In the genomic region with DNA sequence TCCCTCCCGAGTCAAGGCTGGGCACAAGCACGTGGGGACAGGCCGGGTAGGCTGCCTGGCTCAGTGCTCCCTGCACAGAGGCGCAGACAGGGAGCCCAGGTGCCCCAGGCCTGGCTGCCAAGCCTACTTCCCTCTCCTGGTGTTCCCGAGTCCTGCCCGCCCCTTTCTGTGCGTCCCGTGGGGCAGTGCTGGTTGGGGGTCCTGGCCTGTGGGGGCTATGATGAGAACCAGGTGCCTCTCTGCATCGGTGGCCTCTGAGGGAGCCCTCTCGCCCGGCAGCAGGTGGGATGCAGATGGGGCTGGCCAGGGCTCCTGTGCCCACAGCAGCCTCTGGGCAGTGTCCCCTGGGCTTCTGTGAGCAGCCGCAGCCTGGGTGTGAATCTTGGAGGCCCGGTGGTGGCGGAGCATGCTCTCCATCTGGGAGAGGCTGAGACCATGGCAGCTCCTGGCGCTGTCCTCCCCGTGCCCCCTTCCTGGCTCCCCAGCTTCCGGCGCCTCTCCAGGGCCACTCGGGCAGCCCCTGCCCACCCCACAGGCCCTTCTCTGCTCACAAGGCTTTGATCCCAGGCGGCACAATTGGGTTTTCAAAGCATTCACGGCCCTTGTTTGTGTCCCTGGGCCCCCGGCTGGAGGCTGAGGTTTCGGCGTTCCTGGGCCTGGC, we compare ENCODE assay signal across 1 cellular context.
TF ChIP-seq lines count a peak whose summit lies in the region.

No MANE protein-coding gene starts in this region.

TF ChIP-seq in HepG2, 621 proteins besides CTCF, POLR2A, EP300 and RAD21 (continued from another document and continues in another):
- TF ChIP-seq, protein P1, sequence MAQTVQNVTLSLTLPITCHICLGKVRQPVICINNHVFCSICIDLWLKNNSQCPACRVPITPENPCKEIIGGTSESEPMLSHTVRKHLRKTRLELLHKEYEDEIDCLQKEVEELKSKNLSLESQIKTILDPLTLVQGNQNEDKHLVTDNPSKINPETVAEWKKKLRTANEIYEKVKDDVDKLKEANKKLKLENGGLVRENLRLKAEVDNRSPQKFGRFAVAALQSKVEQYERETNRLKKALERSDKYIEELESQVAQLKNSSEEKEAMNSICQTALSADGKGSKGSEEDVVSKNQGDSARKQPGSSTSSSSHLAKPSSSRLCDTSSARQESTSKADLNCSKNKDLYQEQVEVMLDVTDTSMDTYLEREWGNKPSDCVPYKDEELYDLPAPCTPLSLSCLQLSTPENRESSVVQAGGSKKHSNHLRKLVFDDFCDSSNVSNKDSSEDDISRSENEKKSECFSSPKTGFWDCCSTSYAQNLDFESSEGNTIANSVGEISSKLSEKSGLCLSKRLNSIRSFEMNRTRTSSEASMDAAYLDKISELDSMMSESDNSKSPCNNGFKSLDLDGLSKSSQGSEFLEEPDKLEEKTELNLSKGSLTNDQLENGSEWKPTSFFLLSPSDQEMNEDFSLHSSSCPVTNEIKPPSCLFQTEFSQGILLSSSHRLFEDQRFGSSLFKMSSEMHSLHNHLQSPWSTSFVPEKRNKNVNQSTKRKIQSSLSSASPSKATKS (CRISPR knock-in tag; IDR thresholded peaks at IDR 0.05) = no peak
- no peak for TF ChIP-seq ZNF883 (CRISPR knock-in tag; IDR thresholded peaks at IDR 0.05; ENCODE audit: not compliant biosample characterization)
- TF ChIP-seq YEATS2 (CRISPR knock-in tag; IDR thresholded peaks at IDR 0.05; ENCODE audit: borderline replicate concordance) = no peak
- TF ChIP-seq, protein P2, sequence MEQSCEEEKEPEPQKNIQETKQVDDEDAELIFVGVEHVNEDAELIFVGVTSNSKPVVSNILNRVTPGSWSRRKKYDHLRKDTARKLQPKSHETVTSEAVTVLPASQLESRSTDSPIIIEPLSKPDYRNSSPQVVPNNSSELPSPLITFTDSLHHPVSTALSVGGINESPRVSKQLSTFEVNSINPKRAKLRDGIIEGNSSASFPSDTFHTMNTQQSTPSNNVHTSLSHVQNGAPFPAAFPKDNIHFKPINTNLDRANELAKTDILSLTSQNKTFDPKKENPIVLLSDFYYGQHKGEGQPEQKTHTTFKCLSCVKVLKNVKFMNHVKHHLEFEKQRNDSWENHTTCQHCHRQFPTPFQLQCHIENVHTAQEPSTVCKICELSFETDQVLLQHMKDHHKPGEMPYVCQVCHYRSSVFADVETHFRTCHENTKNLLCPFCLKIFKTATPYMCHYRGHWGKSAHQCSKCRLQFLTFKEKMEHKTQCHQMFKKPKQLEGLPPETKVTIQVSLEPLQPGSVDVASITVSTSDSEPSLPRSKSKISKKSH (CRISPR knock-in tag; IDR thresholded peaks at IDR 0.05; ENCODE audit: borderline replicate concordance) = 0 out of 2 replicates have a peak, but pooled peaks have one; percentile 40
- no peak for TF ChIP-seq GTF3A (CRISPR knock-in tag; conservative IDR thresholded peaks at IDR 0.05)
- TF ChIP-seq ZNF232 (CRISPR knock-in tag; IDR thresholded peaks at IDR 0.05; ENCODE audit: borderline replicate concordance) = no peak
- TF ChIP-seq CREB1 (IDR thresholded peaks at IDR 0.05) = no peak
- TF ChIP-seq CREB1 (CRISPR knock-in tag; IDR thresholded peaks at IDR 0.05) = no peak
- TF ChIP-seq ARNTL (CRISPR knock-in tag; IDR thresholded peaks at IDR 0.05) = no peak; the same call in 1 of the 2 replicates
- no peak for TF ChIP-seq ETV6 (CRISPR knock-in tag; conservative IDR thresholded peaks at IDR 0.05)
- peak; percentile 56 for TF ChIP-seq U2AF1 (optimal IDR thresholded peaks at IDR 0.05; ENCODE audit: low read depth, low read length)
- TF ChIP-seq, protein P3, sequence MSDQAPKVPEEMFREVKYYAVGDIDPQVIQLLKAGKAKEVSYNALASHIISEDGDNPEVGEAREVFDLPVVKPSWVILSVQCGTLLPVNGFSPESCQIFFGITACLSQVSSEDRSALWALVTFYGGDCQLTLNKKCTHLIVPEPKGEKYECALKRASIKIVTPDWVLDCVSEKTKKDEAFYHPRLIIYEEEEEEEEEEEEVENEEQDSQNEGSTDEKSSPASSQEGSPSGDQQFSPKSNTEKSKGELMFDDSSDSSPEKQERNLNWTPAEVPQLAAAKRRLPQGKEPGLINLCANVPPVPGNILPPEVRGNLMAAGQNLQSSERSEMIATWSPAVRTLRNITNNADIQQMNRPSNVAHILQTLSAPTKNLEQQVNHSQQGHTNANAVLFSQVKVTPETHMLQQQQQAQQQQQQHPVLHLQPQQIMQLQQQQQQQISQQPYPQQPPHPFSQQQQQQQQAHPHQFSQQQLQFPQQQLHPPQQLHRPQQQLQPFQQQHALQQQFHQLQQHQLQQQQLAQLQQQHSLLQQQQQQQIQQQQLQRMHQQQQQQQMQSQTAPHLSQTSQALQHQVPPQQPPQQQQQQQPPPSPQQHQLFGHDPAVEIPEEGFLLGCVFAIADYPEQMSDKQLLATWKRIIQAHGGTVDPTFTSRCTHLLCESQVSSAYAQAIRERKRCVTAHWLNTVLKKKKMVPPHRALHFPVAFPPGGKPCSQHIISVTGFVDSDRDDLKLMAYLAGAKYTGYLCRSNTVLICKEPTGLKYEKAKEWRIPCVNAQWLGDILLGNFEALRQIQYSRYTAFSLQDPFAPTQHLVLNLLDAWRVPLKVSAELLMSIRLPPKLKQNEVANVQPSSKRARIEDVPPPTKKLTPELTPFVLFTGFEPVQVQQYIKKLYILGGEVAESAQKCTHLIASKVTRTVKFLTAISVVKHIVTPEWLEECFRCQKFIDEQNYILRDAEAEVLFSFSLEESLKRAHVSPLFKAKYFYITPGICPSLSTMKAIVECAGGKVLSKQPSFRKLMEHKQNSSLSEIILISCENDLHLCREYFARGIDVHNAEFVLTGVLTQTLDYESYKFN (CRISPR knock-in tag; conservative IDR thresholded peaks at IDR 0.05) = peak; percentile 70
- no peak for TF ChIP-seq ZNF20 (CRISPR knock-in tag; IDR thresholded peaks at IDR 0.05)
- TF ChIP-seq, protein P4, sequence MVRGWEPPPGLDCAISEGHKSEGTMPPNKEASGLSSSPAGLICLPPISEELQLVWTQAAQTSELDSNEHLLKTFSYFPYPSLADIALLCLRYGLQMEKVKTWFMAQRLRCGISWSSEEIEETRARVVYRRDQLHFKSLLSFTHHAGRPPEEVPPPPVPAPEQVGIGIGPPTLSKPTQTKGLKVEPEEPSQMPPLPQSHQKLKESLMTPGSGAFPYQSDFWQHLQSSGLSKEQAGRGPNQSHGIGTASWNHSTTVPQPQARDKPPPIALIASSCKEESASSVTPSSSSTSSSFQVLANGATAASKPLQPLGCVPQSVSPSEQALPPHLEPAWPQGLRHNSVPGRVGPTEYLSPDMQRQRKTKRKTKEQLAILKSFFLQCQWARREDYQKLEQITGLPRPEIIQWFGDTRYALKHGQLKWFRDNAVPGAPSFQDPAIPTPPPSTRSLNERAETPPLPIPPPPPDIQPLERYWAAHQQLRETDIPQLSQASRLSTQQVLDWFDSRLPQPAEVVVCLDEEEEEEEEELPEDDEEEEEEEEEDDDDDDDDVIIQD (CRISPR knock-in tag; IDR thresholded peaks at IDR 0.05; ENCODE audit: low read depth) = no peak
- TF ChIP-seq ZNF709 (CRISPR knock-in tag; IDR thresholded peaks at IDR 0.05) = no peak
- peak; percentile 97 for TF ChIP-seq ZNF746 (CRISPR knock-in tag; IDR thresholded peaks at IDR 0.05)
- TF ChIP-seq GATA4 (IDR thresholded peaks at IDR 0.05; ENCODE audit: borderline replicate concordance, low read depth) = peak; percentile 70; the same call in 1 of the 2 replicates
- TF ChIP-seq NFYB (CRISPR knock-in tag; IDR thresholded peaks at IDR 0.05) = no peak
- TF ChIP-seq, protein P5, sequence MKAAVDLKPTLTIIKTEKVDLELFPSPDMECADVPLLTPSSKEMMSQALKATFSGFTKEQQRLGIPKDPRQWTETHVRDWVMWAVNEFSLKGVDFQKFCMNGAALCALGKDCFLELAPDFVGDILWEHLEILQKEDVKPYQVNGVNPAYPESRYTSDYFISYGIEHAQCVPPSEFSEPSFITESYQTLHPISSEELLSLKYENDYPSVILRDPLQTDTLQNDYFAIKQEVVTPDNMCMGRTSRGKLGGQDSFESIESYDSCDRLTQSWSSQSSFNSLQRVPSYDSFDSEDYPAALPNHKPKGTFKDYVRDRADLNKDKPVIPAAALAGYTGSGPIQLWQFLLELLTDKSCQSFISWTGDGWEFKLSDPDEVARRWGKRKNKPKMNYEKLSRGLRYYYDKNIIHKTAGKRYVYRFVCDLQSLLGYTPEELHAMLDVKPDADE (CRISPR knock-in tag; IDR thresholded peaks at IDR 0.05) = no peak
- TF ChIP-seq ZNF570 (CRISPR knock-in tag; IDR thresholded peaks at IDR 0.05; ENCODE audit: borderline replicate concordance) = no peak
- no peak for TF ChIP-seq ZNF543 (CRISPR knock-in tag; IDR thresholded peaks at IDR 0.05)
- no peak for TF ChIP-seq RARG (CRISPR knock-in tag; IDR thresholded peaks at IDR 0.05; ENCODE audit: low read depth)
- no peak for TF ChIP-seq NCOA5 (CRISPR knock-in tag; IDR thresholded peaks at IDR 0.05)
- TF ChIP-seq SMARCE1 (IDR thresholded peaks at IDR 0.05; ENCODE audit: borderline replicate concordance) = no peak
- no peak for TF ChIP-seq ZSCAN22 (CRISPR knock-in tag; IDR thresholded peaks at IDR 0.05)
- TF ChIP-seq, protein P6, sequence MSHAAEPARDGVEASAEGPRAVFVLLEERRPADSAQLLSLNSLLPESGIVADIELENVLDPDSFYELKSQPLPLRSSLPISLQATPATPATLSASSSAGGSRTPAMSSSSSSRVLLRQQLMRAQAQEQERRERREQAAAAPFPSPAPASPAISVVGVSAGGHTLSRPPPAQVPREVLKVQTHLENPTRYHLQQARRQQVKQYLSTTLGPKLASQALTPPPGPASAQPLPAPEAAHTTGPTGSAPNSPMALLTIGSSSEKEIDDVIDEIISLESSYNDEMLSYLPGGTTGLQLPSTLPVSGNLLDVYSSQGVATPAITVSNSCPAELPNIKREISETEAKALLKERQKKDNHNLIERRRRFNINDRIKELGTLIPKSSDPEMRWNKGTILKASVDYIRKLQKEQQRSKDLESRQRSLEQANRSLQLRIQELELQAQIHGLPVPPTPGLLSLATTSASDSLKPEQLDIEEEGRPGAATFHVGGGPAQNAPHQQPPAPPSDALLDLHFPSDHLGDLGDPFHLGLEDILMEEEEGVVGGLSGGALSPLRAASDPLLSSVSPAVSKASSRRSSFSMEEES (CRISPR knock-in tag; IDR thresholded peaks at IDR 0.05) = peak; percentile 74
- no peak for TF ChIP-seq PHB2 (IDR thresholded peaks at IDR 0.05; ENCODE audit: partially characterized antibody)
- TF ChIP-seq, protein P7, sequence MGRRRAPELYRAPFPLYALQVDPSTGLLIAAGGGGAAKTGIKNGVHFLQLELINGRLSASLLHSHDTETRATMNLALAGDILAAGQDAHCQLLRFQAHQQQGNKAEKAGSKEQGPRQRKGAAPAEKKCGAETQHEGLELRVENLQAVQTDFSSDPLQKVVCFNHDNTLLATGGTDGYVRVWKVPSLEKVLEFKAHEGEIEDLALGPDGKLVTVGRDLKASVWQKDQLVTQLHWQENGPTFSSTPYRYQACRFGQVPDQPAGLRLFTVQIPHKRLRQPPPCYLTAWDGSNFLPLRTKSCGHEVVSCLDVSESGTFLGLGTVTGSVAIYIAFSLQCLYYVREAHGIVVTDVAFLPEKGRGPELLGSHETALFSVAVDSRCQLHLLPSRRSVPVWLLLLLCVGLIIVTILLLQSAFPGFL (CRISPR knock-in tag; IDR thresholded peaks at IDR 0.05) = no peak
- TF ChIP-seq HOXA9 (CRISPR knock-in tag; IDR thresholded peaks at IDR 0.05; ENCODE audit: borderline replicate concordance) = 0 out of 2 replicates have a peak, but pooled peaks have one; percentile 55
- no peak; the same call in 1 of the 2 replicates for TF ChIP-seq ZNF839 (CRISPR knock-in tag; IDR thresholded peaks at IDR 0.05; ENCODE audit: borderline replicate concordance)
- no peak for TF ChIP-seq SETDB1 (CRISPR knock-in tag; IDR thresholded peaks at IDR 0.05; ENCODE audit: borderline replicate concordance)
- TF ChIP-seq EZH2 (conservative IDR thresholded peaks at IDR 0.05; ENCODE audit: low read depth, low read length) = no peak
- no peak for TF ChIP-seq ZNF7 (CRISPR knock-in tag; IDR thresholded peaks at IDR 0.05)
- TF ChIP-seq, protein P8, sequence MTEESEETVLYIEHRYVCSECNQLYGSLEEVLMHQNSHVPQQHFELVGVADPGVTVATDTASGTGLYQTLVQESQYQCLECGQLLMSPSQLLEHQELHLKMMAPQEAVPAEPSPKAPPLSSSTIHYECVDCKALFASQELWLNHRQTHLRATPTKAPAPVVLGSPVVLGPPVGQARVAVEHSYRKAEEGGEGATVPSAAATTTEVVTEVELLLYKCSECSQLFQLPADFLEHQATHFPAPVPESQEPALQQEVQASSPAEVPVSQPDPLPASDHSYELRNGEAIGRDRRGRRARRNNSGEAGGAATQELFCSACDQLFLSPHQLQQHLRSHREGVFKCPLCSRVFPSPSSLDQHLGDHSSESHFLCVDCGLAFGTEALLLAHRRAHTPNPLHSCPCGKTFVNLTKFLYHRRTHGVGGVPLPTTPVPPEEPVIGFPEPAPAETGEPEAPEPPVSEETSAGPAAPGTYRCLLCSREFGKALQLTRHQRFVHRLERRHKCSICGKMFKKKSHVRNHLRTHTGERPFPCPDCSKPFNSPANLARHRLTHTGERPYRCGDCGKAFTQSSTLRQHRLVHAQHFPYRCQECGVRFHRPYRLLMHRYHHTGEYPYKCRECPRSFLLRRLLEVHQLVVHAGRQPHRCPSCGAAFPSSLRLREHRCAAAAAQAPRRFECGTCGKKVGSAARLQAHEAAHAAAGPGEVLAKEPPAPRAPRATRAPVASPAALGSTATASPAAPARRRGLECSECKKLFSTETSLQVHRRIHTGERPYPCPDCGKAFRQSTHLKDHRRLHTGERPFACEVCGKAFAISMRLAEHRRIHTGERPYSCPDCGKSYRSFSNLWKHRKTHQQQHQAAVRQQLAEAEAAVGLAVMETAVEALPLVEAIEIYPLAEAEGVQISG (CRISPR knock-in tag; IDR thresholded peaks at IDR 0.05) = peak; percentile 61; the same call in 1 of the 2 replicates
- TF ChIP-seq, protein P9, sequence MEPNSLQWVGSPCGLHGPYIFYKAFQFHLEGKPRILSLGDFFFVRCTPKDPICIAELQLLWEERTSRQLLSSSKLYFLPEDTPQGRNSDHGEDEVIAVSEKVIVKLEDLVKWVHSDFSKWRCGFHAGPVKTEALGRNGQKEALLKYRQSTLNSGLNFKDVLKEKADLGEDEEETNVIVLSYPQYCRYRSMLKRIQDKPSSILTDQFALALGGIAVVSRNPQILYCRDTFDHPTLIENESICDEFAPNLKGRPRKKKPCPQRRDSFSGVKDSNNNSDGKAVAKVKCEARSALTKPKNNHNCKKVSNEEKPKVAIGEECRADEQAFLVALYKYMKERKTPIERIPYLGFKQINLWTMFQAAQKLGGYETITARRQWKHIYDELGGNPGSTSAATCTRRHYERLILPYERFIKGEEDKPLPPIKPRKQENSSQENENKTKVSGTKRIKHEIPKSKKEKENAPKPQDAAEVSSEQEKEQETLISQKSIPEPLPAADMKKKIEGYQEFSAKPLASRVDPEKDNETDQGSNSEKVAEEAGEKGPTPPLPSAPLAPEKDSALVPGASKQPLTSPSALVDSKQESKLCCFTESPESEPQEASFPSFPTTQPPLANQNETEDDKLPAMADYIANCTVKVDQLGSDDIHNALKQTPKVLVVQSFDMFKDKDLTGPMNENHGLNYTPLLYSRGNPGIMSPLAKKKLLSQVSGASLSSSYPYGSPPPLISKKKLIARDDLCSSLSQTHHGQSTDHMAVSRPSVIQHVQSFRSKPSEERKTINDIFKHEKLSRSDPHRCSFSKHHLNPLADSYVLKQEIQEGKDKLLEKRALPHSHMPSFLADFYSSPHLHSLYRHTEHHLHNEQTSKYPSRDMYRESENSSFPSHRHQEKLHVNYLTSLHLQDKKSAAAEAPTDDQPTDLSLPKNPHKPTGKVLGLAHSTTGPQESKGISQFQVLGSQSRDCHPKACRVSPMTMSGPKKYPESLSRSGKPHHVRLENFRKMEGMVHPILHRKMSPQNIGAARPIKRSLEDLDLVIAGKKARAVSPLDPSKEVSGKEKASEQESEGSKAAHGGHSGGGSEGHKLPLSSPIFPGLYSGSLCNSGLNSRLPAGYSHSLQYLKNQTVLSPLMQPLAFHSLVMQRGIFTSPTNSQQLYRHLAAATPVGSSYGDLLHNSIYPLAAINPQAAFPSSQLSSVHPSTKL (CRISPR knock-in tag; IDR thresholded peaks at IDR 0.05) = peak; percentile 60
- TF ChIP-seq POLR2G (IDR thresholded peaks at IDR 0.05; ENCODE audit: low read depth, low read length) = peak; percentile 16
